Comparison of ENCODE assay signal across 25 cellular contexts in genomic region chr2:179560257-179560735, GRCh38.
"Had no signal": no experiment of that assay in that cellular context is flagged by ENCODE, and none has a peak within 500 bp of the region (broad histone marks: within the 10 kb centered on the region; RNA-seq: fewer than 3 reads in every experiment).

No MANE protein-coding gene starts in this region.

- ATAC-seq: gastroesophageal sphincter; natural killer cell treated with Interleukin-12 subunit alpha and Interleukin-12 subunit beta and Interleukin-15 and Interleukin-18, amount 100 ng/mL, for 72 hours had no signal

- H3K4me3 ChIP-seq: ascending aorta, cardiac muscle cell, colonic mucosa, gastroesophageal sphincter, lung, ovary, thoracic aorta had no signal

- DNase-seq: activated CD4-positive, alpha-beta T cell treated with anti-CD3 and anti-CD28 coated beads for 4 hours; activated CD4-positive, alpha-beta T cell treated with anti-CD3 and anti-CD28 coated beads, Interleukin-2, amount 50 U/mL, for 4 hours; activated effector memory CD4-positive, alpha-beta T cell treated with anti-CD3 and anti-CD28 coated beads, Interleukin-2, amount 50 U/mL, for 16 hours; activated naive CD4-positive, alpha-beta T cell treated with anti-CD3 and anti-CD28 coated beads, Interleukin-2, amount 10 ng/mL, durations not matched to agents 7 days and 5 days; activated naive CD8-positive, alpha-beta T cell treated with anti-CD3 and anti-CD28 coated beads, Interleukin-2, amount 10 ng/mL, durations not matched to agents 7 days and 5 days; cerebellar nuclear complex; colonic mucosa; effector CD8-positive, alpha-beta T cell; hippocampal formation; mesendoderm; ovary; retina; stimulated activated CD4-positive, alpha-beta T cell treated with anti-CD3 and anti-CD28 coated beads, Interleukin-15, amount 100 ng/mL, for 24 hours; stimulated activated CD4-positive, alpha-beta T cell treated with anti-CD3 and anti-CD28 coated beads, Interleukin-2, amount 100 ng/mL, for 24 hours; stimulated activated naive CD4-positive, alpha-beta T cell treated with Interleukin-2 at 50 U/mL for 16 hours; T-helper 1 cell; trophoblast cell had no signal

- H3K27me3 ChIP-seq: ascending aorta, cardiac muscle cell, colonic mucosa, gastroesophageal sphincter, ovary had no signal

- H3K27ac ChIP-seq: ascending aorta, cardiac muscle cell, colonic mucosa, epithelial cell of prostate, gastroesophageal sphincter, neutrophil, ovary, thoracic aorta had no signal

- H3K36me3 ChIP-seq: ascending aorta, cardiac muscle cell, colonic mucosa, gastroesophageal sphincter, neutrophil, ovary, thoracic aorta had no signal

- H3K9me3 ChIP-seq: ascending aorta, colonic mucosa, gastroesophageal sphincter, neutrophil, ovary, thoracic aorta had no signal

- H3K4me1 ChIP-seq: ascending aorta, colonic mucosa, gastroesophageal sphincter had no signal
